In genomic region chrX:73828080-73828720, GRCh38 we compare ENCODE assay signal across 33 cellular contexts. TPM values are rescaled to one million over a fixed set of nuclear protein-coding genes. Genes with fewer than 3 reads are reported as not detected.
"Had no signal": no experiment of that assay in that cellular context is flagged by ENCODE, and none has a peak within 500 bp of the region (broad histone marks: within the 10 kb centered on the region; RNA-seq: fewer than 3 reads in every experiment).

No MANE protein-coding gene starts in this region.

- H3K4me1 ChIP-seq: adrenal gland, ascending aorta had no signal

- H3K27me3 ChIP-seq: adrenal gland, ascending aorta, cardiac muscle cell had no signal

- H3K27ac ChIP-seq: adrenal gland, ascending aorta, cardiac muscle cell, VCaP had no signal

- ATAC-seq: activated CD8-positive, alpha-beta T cell treated with anti-CD3 and anti-CD28 coated beads for 36 hours; activated naive CD4-positive, alpha-beta T cell treated with anti-CD3 and anti-CD28 coated beads, Interleukin-2, amount 50 U/mL, for 72 hours; activated T-cell treated with anti-CD3 and anti-CD28 coated beads, Interleukin-2, amount 50 U/mL, for 4 hours; activated T-cell treated with anti-CD3 and anti-CD28 coated beads, Interleukin-2, amount 50 U/mL, for 72 hours; activated T-helper 17 cell treated with anti-CD3 and anti-CD28 coated beads, Interleukin-2, amount 50 U/mL, for 72 hours had no signal

- H3K4me3 ChIP-seq: adrenal gland, ascending aorta, cardiac muscle cell had no signal

- H3K36me3 ChIP-seq: cardiac muscle cell had no signal

- H3K9me3 ChIP-seq: adrenal gland, ascending aorta had no signal

- DNase-seq: activated B cell treated with CpG ODN at 0.5 μM for 24 hours; activated CD4-positive, alpha-beta memory T cell treated with anti-CD3 and anti-CD28 coated beads for 36 hours; activated CD4-positive, alpha-beta T cell treated with anti-CD3 and anti-CD28 coated beads for 4 hours; activated CD4-positive, alpha-beta T cell treated with anti-CD3 and anti-CD28 coated beads, Interleukin-2, amount 10 ng/mL, durations not matched to agents 24 days and 14 days; activated CD4-positive, alpha-beta T cell treated with anti-CD3 and anti-CD28 coated beads, Interleukin-2, amount 50 U/mL, for 1 hour; activated CD4-positive, alpha-beta T cell treated with anti-CD3 and anti-CD28 coated beads, Interleukin-2, amount 50 U/mL, for 4 hours; activated CD4-positive, CD25-positive, alpha-beta regulatory T cell treated with anti-CD3 and anti-CD28 coated beads, Interleukin-2, amount 50 U/mL, for 72 hours; activated CD8-positive, alpha-beta memory T cell treated with anti-CD3 and anti-CD28 coated beads, Interleukin-2, amount 50 U/mL, for 4 hours; activated CD8-positive, alpha-beta T cell treated with anti-CD3 and anti-CD28 coated beads for 36 hours; activated effector memory CD4-positive, alpha-beta T cell treated with anti-CD3 and anti-CD28 coated beads, Interleukin-2, amount 50 U/mL, for 16 hours; activated gamma-delta T cell treated with Interleukin-2 at 50 U/mL for 16 hours; activated naive CD4-positive, alpha-beta T cell; activated naive CD4-positive, alpha-beta T cell treated with anti-CD3 and anti-CD28 coated beads for 36 hours; activated naive CD4-positive, alpha-beta T cell treated with anti-CD3 and anti-CD28 coated beads, Interleukin-2, amount 50 U/mL, for 16 hours; activated naive CD8-positive, alpha-beta T cell treated with anti-CD3 and anti-CD28 coated beads for 36 hours; activated T-cell treated with anti-CD3 and anti-CD28 coated beads for 4 hours; activated T-cell treated with anti-CD3 and anti-CD28 coated beads, Interleukin-2, amount 50 U/mL, for 1 hour; activated T-cell treated with anti-CD3 and anti-CD28 coated beads, Interleukin-2, amount 50 U/mL, for 4 hours; activated T-cell treated with anti-CD3 and anti-CD28 coated beads, Interleukin-2, amount 50 U/mL, for 72 hours; adrenal gland; amniotic stem cell; caudate nucleus; cerebellar nuclear complex; T-helper 2 cell; T-helper 9 cell had no signal

RNA-seq across cellular contexts. Expression of gene XIST, which starts 24.3 kb away (rescaled TPM):
- total RNA-seq: activated B cell treated with CpG ODN at 0.5 μM for 24 hours; activated CD4-positive, alpha-beta memory T cell treated with anti-CD3 and anti-CD28 coated beads for 36 hours; activated CD4-positive, alpha-beta T cell treated with anti-CD3 and anti-CD28 coated beads, Interleukin-2, amount 10 ng/mL, durations not matched to agents 24 days and 14 days; activated CD8-positive, alpha-beta memory T cell treated with anti-CD3 and anti-CD28 coated beads for 36 hours; activated CD8-positive, alpha-beta T cell treated with anti-CD3 and anti-CD28 coated beads for 36 hours; activated naive CD4-positive, alpha-beta T cell treated with anti-CD3 and anti-CD28 coated beads for 36 hours; activated naive CD4-positive, alpha-beta T cell treated with anti-CD3 and anti-CD28 coated beads, Interleukin-2, amount 50 U/mL, for 72 hours; activated naive CD8-positive, alpha-beta T cell treated with anti-CD3 and anti-CD28 coated beads for 36 hours; activated T-helper 1 cell treated with anti-CD3 and anti-CD28 coated beads, Interleukin-12 subunit alpha, Interleukin-12 subunit beta, Interleukin-2, Interleukin-4 antibody, amounts not matched to agents 30 ng/mL and 10 ng/mL and 1 ng/mL, durations not matched to agents 14 hours and 24 hours and 36 hours; cardiac muscle cell; chondrocyte had no signal
- polyA plus RNA-seq: cardiac muscle cell had no signal
